In the genomic region with DNA sequence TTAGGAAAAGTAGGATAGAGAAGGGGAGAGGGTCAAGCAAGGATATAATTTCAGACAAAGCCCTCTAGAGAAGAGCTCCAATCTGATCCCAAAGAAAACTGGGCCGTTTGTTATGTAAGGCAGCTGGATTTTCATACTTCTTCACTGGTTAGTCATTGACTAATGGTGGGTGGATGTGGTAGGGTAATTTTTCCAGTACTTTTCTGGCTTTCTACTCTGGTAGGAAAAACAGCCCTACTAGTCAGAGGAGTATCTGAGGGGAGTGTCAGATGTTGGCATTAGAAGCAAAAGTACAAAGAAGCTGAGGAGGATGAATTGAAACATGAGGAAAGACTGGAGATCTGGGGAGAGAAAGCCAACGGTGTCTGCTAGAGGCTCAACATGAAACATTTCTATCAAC, we compare ENCODE assay signal across 19 cellular contexts.
DNase-seq lines count a peak whose midpoint lies in the region; ATAC-seq and TF ChIP-seq lines count a peak whose summit lies in the region.
"Had no signal": no experiment of that assay in that cellular context is flagged by ENCODE, and none has a peak within 500 bp of the region (broad histone marks: within the 10 kb centered on the region; RNA-seq: fewer than 3 reads in every experiment).

No MANE protein-coding gene starts in this region.

- H3K27me3 ChIP-seq in DND-41 (ENCODE audit: insufficient read depth, low read length, poor library complexity) = no peaks in the 10 kb centered on the region
- H3K27me3 ChIP-seq in adrenal gland = no peaks in the 10 kb centered on the region
- H3K27me3 ChIP-seq: foreskin keratinocyte, tibial artery had no signal

- H3K4me1 ChIP-seq in DND-41 (ENCODE audit: insufficient read depth, low read length) = peaks cover 30% of the 10 kb centered on the region
- no peaks in the 10 kb centered on the region for H3K4me1 ChIP-seq in adrenal gland (replicated peaks in 1 of 2)

- H3K9me3 ChIP-seq in DND-41 (ENCODE audit: insufficient read depth, low read length, severe bottlenecking) (no peaks in the 10 kb centered on the region), KOPT-K1 (ENCODE audit: insufficient read depth, low read length, poor library complexity, severe bottlenecking) (peaks cover 30% of the 10 kb centered on the region), adrenal gland (replicated peaks in 1 of 3) (no peaks in the 10 kb centered on the region)
- H3K9me3 ChIP-seq: tibial artery had no signal

- H3K27ac ChIP-seq in DND-41 (ENCODE audit: low read length) (peak overlapping the region; percentile 95; the same call in 1 of the 2 replicates), KOPT-K1 (ENCODE audit: low read depth, low read length, poor library complexity, severe bottlenecking) (peak overlapping the region; percentile 89), adrenal gland (no peak overlapping the region)
- H3K27ac ChIP-seq: coronary artery, foreskin keratinocyte, tibial artery had no signal

- H3K79me2 ChIP-seq in DND-41 (ENCODE audit: insufficient read depth, low read length) = no peaks in the 10 kb centered on the region

- H4K20me1 ChIP-seq in DND-41 (ENCODE audit: insufficient read depth, low read length) = no peaks in the 10 kb centered on the region

- peaks cover 20% of the 10 kb centered on the region for H3K27me3 Mint-ChIP-seq in nephron progenitor cell (ENCODE audit: low read depth, poor library complexity)
- H3K27me3 Mint-ChIP-seq: activated naive CD8-positive, alpha-beta T cell; naive thymus-derived CD8-positive, alpha-beta T cell; stimulated activated naive B cell treated with anti-CD40 and anti-IgM and Interleukin-4, amounts not matched to agents 10 μg/mL and 1 μg/mL and 100 μg/mL, for 72 hours had no signal

- TF ChIP-seq CTCF in DND-41 (IDR thresholded peaks at IDR 0.05; ENCODE audit: borderline replicate concordance, extremely low read depth, low read length, poor library complexity, severe bottlenecking) = no peak
- TF ChIP-seq CTCF in epithelial cell of proximal tubule (conservative IDR thresholded peaks at IDR 0.05; ENCODE audit: low read depth, low read length) = no peak
- no peak for TF ChIP-seq CTCF in nephron progenitor cell (IDR thresholded peaks at IDR 0.05)
- TF ChIP-seq CTCF in adrenal gland (IDR thresholded peaks at IDR 0.05) = no peak

- H3K4me3 Mint-ChIP-seq in nephron progenitor cell = no peak overlapping the region
- H3K4me3 Mint-ChIP-seq: activated naive CD8-positive, alpha-beta T cell; CD8-positive, alpha-beta T cell; stimulated activated naive B cell treated with anti-CD40 and anti-IgM and Interleukin-4, amounts not matched to agents 10 μg/mL and 1 μg/mL and 100 μg/mL, for 72 hours had no signal

- H3K9me3 Mint-ChIP-seq in nephron progenitor cell = no peaks in the 10 kb centered on the region

- DNase-seq in DND-41 (no peak), epithelial cell of proximal tubule (ENCODE audit: low read depth) (peak; percentile 71), non-pigmented ciliary epithelial cell (ENCODE audit: low read depth) (peak; percentile 63), nephron progenitor cell (no peak), cortex of kidney (lab: John Stamatoyannopoulos, UW) (no peak), adrenal gland (no peak)
- DNase-seq: activated CD4-positive, alpha-beta T cell treated with anti-CD3 and anti-CD28 coated beads for 4 hours; CD8-positive, alpha-beta T cell; foreskin keratinocyte; kidney; naive thymus-derived CD8-positive, alpha-beta T cell; NCI-H524 treated with DMSO at 0.1 percent for 48 hours; stimulated activated naive B cell treated with anti-CD40 and anti-IgM and Interleukin-4, amounts not matched to agents 10 μg/mL and 1 μg/mL and 100 μg/mL, for 72 hours; tibial artery had no signal

- 66 to 77% (median 73%) methylated on average over 2 of the region's 2 CpGs for WGBS in adrenal gland, 4 donors

- no peak for TF ChIP-seq POLR2A in adrenal gland (IDR thresholded peaks at IDR 0.05)

- H3K4me1 Mint-ChIP-seq in nephron progenitor cell = no peaks in the 10 kb centered on the region

- no peak overlapping the region for H3K27ac Mint-ChIP-seq in nephron progenitor cell
- H3K27ac Mint-ChIP-seq: activated naive CD8-positive, alpha-beta T cell; CD8-positive, alpha-beta T cell; stimulated activated naive B cell treated with anti-CD40 and anti-IgM and Interleukin-4, amounts not matched to agents 10 μg/mL and 1 μg/mL and 100 μg/mL, for 72 hours had no signal

- intact Hi-C loops in adrenal gland (cut with DNase I) = no loop called here

- ATAC-seq in DND-41 (ENCODE audit: insufficient read depth, low read depth) (no peak), GM18909 (IDR thresholded peaks at IDR 0.05; ENCODE audit: poor library complexity, unreplicated experiment) (no peak)
- ATAC-seq: CD8-positive, alpha-beta T cell; foreskin keratinocyte; naive thymus-derived CD8-positive, alpha-beta T cell; sciatic nerve; stimulated activated naive B cell treated with anti-CD40 and anti-IgM and Interleukin-4, amounts not matched to agents 10 μg/mL and 1 μg/mL and 100 μg/mL, for 72 hours had no signal

- no peaks in the 10 kb centered on the region for H3K36me3 ChIP-seq in DND-41 (ENCODE audit: insufficient read depth, low read length)
- H3K36me3 ChIP-seq in KOPT-K1 (ENCODE audit: insufficient read depth, low read length) = no peaks in the 10 kb centered on the region
- H3K36me3 ChIP-seq in adrenal gland (replicated peaks in 1 of 2) = no peaks in the 10 kb centered on the region
- H3K36me3 ChIP-seq: tibial artery had no signal

- H3K9ac ChIP-seq in DND-41 (ENCODE audit: low read depth, low read length) = no peak overlapping the region

- H2AFZ ChIP-seq in DND-41 (ENCODE audit: low read depth, low read length) = no peak overlapping the region

- no peak overlapping the region for H3K4me2 ChIP-seq in DND-41 (ENCODE audit: insufficient read depth, low read length)

- no peaks in the 10 kb centered on the region for H3K36me3 Mint-ChIP-seq in nephron progenitor cell (ENCODE audit: low read depth)
- H3K36me3 Mint-ChIP-seq: activated naive CD8-positive, alpha-beta T cell; CD8-positive, alpha-beta T cell; stimulated activated naive B cell treated with anti-CD40 and anti-IgM and Interleukin-4, amounts not matched to agents 10 μg/mL and 1 μg/mL and 100 μg/mL, for 72 hours had no signal

- H3K4me3 ChIP-seq in DND-41 (ENCODE audit: low read depth in 1 of 2, low read length in 2 of 2) = no peak overlapping the region
- H3K4me3 ChIP-seq in epithelial cell of proximal tubule (ENCODE audit: low read depth, low read length) = no peak overlapping the region
- no peak overlapping the region for H3K4me3 ChIP-seq in adrenal gland
- H3K4me3 ChIP-seq: coronary artery, tibial artery had no signal

Comparison
In these comparisons a context has a peak if more than half of its experiments do, and no peak if none do; other contexts are left out.
1. DNase-seq: peak in epithelial cell of proximal tubule (single experiment) and non-pigmented ciliary epithelial cell (single experiment); none in DND-41 (single experiment), nephron progenitor cell (single experiment), cortex of kidney (single experiment) and adrenal gland (0 of 7).
2. H3K27ac ChIP-seq: peak in DND-41 (single experiment) and KOPT-K1 (single experiment); none in adrenal gland (0 of 5).